Comparison of ENCODE assay signal across 2 cellular contexts in genomic region chr17:30244853-30245385, GRCh38.
TF ChIP-seq lines count a peak whose summit lies in the region.

No MANE protein-coding gene starts in this region.

TF ChIP-seq in IMR-90, 13 proteins besides CTCF, POLR2A, EP300 and RAD21:
- TF ChIP-seq ELK1 (IDR thresholded peaks at IDR 0.05; ENCODE audit: borderline replicate concordance, low read depth, low read length) (no peak), FOS (IDR thresholded peaks at IDR 0.05; ENCODE audit: low read depth, low read length) (peak; percentile 48; the same call in 1 of the 2 replicates)
TF ChIP-seq in IMR-90: peak in this region for 1.

TF ChIP-seq in endothelial cell of umbilical vein, 7 proteins besides CTCF, POLR2A, EP300 and RAD21:
- no peak for TF ChIP-seq POLR2AphosphoS5 (IDR thresholded peaks at IDR 0.05; ENCODE audit: insufficient read depth, low read depth, low read length)
- TF ChIP-seq JUN (IDR thresholded peaks at IDR 0.05; ENCODE audit: borderline replicate concordance, insufficient read depth, insufficient read length, low read depth) = no peak
- TF ChIP-seq GATA2 (IDR thresholded peaks at IDR 0.05; ENCODE audit: insufficient read depth, insufficient read length, low read depth, low read length) = no peak
- no peak for TF ChIP-seq MYC (IDR thresholded peaks at IDR 0.05; ENCODE audit: low read depth, low read length)
- no peak for TF ChIP-seq FOS (IDR thresholded peaks at IDR 0.05; ENCODE audit: borderline replicate concordance, insufficient read depth, low read length)
- no peak for TF ChIP-seq MAX (IDR thresholded peaks at IDR 0.05; ENCODE audit: insufficient read depth, insufficient read length)
- TF ChIP-seq EZH2 (IDR thresholded peaks at IDR 0.05; ENCODE audit: borderline replicate concordance, low read depth, low read length, severe bottlenecking) = no peak
